Comparison of ENCODE assay signal across 19 cellular contexts in genomic region chr11:108846009-108846408, GRCh38.
DNase-seq lines count a peak whose midpoint lies in the region; ATAC-seq, FAIRE-seq and TF ChIP-seq lines count a peak whose summit lies in the region.
"Had no signal": no experiment of that assay in that cellular context is flagged by ENCODE, and none has a peak within 500 bp of the region (broad histone marks: within the 10 kb centered on the region; RNA-seq: fewer than 3 reads in every experiment).

No MANE protein-coding gene starts in this region.

- no peaks in the 10 kb centered on the region for H3K36me3 ChIP-seq in kidney (ENCODE audit: control insufficient read depth in 1 of 2, insufficient read depth in 2 of 2, low read length in 2 of 2)

- DNase-seq in GM12892 (ENCODE audit: insufficient read length) (no peak), kidney (no peak), Right ventricle myocardium inferior (ENCODE audit: missing footprints) (no peak), ACHN (no peak)
- DNase-seq: 8988T; Caco-2; CD4-positive, CD25-positive, alpha-beta regulatory T cell; CD8-positive, alpha-beta T cell; DMS79; EL; GM23248; H7 had no signal

- peaks cover 0 to 20% of the 10 kb centered on the region in 2 donors for H3K4me1 ChIP-seq in kidney (ENCODE audit: control insufficient read depth in 1 of 2, insufficient read depth in 1 of 2, low read depth in 1 of 2, low read length in 2 of 2)
- H3K4me1 ChIP-seq: BLaER1, Caco-2 had no signal

- ATAC-seq in HG03175 (IDR thresholded peaks at IDR 0.05; ENCODE audit: unreplicated experiment) (no peak), Right ventricle myocardium inferior (no peak)
- ATAC-seq: CD8-positive, alpha-beta T cell; HCT116 had no signal

- no peak overlapping the region for H3K9ac ChIP-seq in kidney (ENCODE audit: low read length in 2 of 2)
- H3K9ac ChIP-seq: BLaER1, GM23248 had no signal

- H3K4me3 ChIP-seq in kidney (ENCODE audit: low read length in 2 of 2) = no peak overlapping the region
- H3K4me3 ChIP-seq: BLaER1, GM23248 had no signal

- H3K27ac ChIP-seq in kidney (ENCODE audit: low read depth in 2 of 2, low read length in 2 of 2) = no peak overlapping the region
- H3K27ac ChIP-seq: BLaER1, C4-2B, GM23248 had no signal

- no peak for TF ChIP-seq CTCF in kidney (IDR thresholded peaks at IDR 0.05; ENCODE audit: borderline replicate concordance, extremely low read depth, insufficient read depth)

- FAIRE-seq in A204.1 (lab: Jason Lieb, UNC) (peak; percentile 30), GM12892 (lab: Jason Lieb, UNC) (peak; percentile 17), colon (lab: Jason Lieb, UNC) (peak; percentile 64), kidney (lab: Jason Lieb, UNC) (peak; percentile 80)
- FAIRE-seq: H1 had no signal

- in situ Hi-C loops in ACHN (cut with HindIII; ENCODE audit: low pct_ligation_motif_present, low pct_unique_long_range_greater_than_20kb, low sequenced_read_pairs) = no loop called here

- H3K9me3 ChIP-seq in kidney (ENCODE audit: control insufficient read depth in 1 of 2, low read length in 2 of 2) = no peaks in the 10 kb centered on the region
- H3K9me3 ChIP-seq: BLaER1, Caco-2 had no signal

- no peak for TF ChIP-seq POLR2A in GM12892 (IDR thresholded peaks at IDR 0.05; ENCODE audit: low read depth, low read length)

- intact Hi-C loops in kidney (cut with DNase I) (no loop called here), Right ventricle myocardium inferior (cut with DNase I) (no loop called here)
